Comparison of ENCODE assay signal across 34 cellular contexts in genomic region chr15:80578206-80578595, GRCh38.
"Had no signal": no experiment of that assay in that cellular context is flagged by ENCODE, and none has a peak within 500 bp of the region (broad histone marks: within the 10 kb centered on the region; RNA-seq: fewer than 3 reads in every experiment).

No MANE protein-coding gene starts in this region.

- H3K36me3 ChIP-seq: adrenal gland, heart left ventricle, neural progenitor cell, right lobe of liver had no signal

- H3K4me1 Mint-ChIP-seq: activated CD4-positive, alpha-beta T cell treated with anti-CD3 and anti-CD28 coated beads for 36 hours; activated CD8-positive, alpha-beta memory T cell treated with anti-CD3 and anti-CD28 coated beads, Interleukin-2, amount 10 ng/mL, durations not matched to agents 7 days and 5 days; activated naive CD8-positive, alpha-beta T cell treated with anti-CD3 and anti-CD28 coated beads for 36 hours; immature natural killer cell; natural killer cell; stimulated activated effector memory CD8-positive, alpha-beta T cell treated with anti-CD3 and anti-CD28 coated beads, Interleukin-12 subunit alpha, Interleukin-12 subunit beta, amount 100 ng/mL, for 72 hours; T-cell had no signal

- H3K4me3 ChIP-seq: adrenal gland, body of pancreas, heart left ventricle, left lung, lung, neural progenitor cell, right lobe of liver, skin epidermis had no signal

- H3K4me3 Mint-ChIP-seq: activated CD4-positive, alpha-beta T cell treated with anti-CD3 and anti-CD28 coated beads for 36 hours; activated CD8-positive, alpha-beta memory T cell treated with anti-CD3 and anti-CD28 coated beads, Interleukin-2, amount 10 ng/mL, durations not matched to agents 7 days and 5 days; activated CD8-positive, alpha-beta T cell treated with anti-CD3 and anti-CD28 coated beads, Interleukin-2, amount 10 ng/mL, durations not matched to agents 7 days and 5 days; activated naive CD4-positive, alpha-beta T cell treated with anti-CD3 and anti-CD28 coated beads for 36 hours; activated naive CD8-positive, alpha-beta T cell treated with anti-CD3 and anti-CD28 coated beads for 36 hours; activated T-helper 1 cell treated with anti-CD3 and anti-CD28 coated beads, Interleukin-12 subunit alpha, Interleukin-12 subunit beta, Interleukin-2, Interleukin-4 antibody, amounts not matched to agents 30 ng/mL and 10 ng/mL and 1 ng/mL, durations not matched to agents 14 hours and 24 hours and 36 hours; effector memory CD8-positive, alpha-beta T cell; immature natural killer cell; natural killer cell; neural progenitor cell; stimulated activated effector memory CD8-positive, alpha-beta T cell treated with anti-CD3 and anti-CD28 coated beads, Interleukin-12 subunit alpha, Interleukin-12 subunit beta, amount 100 ng/mL, for 72 hours; stimulated activated naive CD8-positive, alpha-beta T cell treated with anti-CD3 and anti-CD28 coated beads, Interleukin-15, amount 100 ng/mL, for 72 hours; T-cell; T-helper 2 cell treated with Interferon-gamma antibody and Interleukin-4, amounts not matched to agents 5 μg/mL and 100 μg/mL, for 36 hours; type B pancreatic cell had no signal

- H3K36me3 Mint-ChIP-seq: activated CD8-positive, alpha-beta memory T cell treated with anti-CD3 and anti-CD28 coated beads, Interleukin-2, amount 10 ng/mL, durations not matched to agents 7 days and 5 days; activated naive CD8-positive, alpha-beta T cell treated with anti-CD3 and anti-CD28 coated beads for 36 hours; immature natural killer cell; natural killer cell; stimulated activated effector memory CD8-positive, alpha-beta T cell treated with anti-CD3 and anti-CD28 coated beads, Interleukin-12 subunit alpha, Interleukin-12 subunit beta, amount 100 ng/mL, for 72 hours; T-cell had no signal

- H3K9me3 ChIP-seq: adrenal gland, body of pancreas, heart left ventricle, left lung, right lobe of liver had no signal

- H3K27ac ChIP-seq: adrenal gland, body of pancreas, heart left ventricle, left lung, neural progenitor cell, right lobe of liver, skin epidermis had no signal

- DNase-seq: activated CD4-positive, alpha-beta T cell treated with anti-CD3 and anti-CD28 coated beads for 36 hours; activated CD4-positive, CD25-positive, alpha-beta regulatory T cell; activated CD8-positive, alpha-beta memory T cell treated with anti-CD3 and anti-CD28 coated beads, Interleukin-2, amount 10 ng/mL, durations not matched to agents 7 days and 5 days; activated CD8-positive, alpha-beta T cell treated with anti-CD3 and anti-CD28 coated beads, Interleukin-2, amount 10 ng/mL, durations not matched to agents 7 days and 5 days; activated effector memory CD4-positive, alpha-beta T cell treated with anti-CD3 and anti-CD28 coated beads, Interleukin-2, amount 50 U/mL, for 16 hours; activated naive CD4-positive, alpha-beta T cell treated with anti-CD3 and anti-CD28 coated beads for 36 hours; activated naive CD8-positive, alpha-beta T cell treated with anti-CD3 and anti-CD28 coated beads for 36 hours; aorta; body of pancreas; caudate nucleus; cortex of kidney; effector memory CD8-positive, alpha-beta T cell; foreskin fibroblast; heart left ventricle; hypothalamus; immature natural killer cell; kidney glomerular epithelial cell; left lung; mesendoderm; natural killer cell; stimulated activated CD4-positive, alpha-beta T cell treated with anti-CD3 and anti-CD28 coated beads, Interleukin-4, amount 100 ng/mL, for 24 hours; stimulated activated naive CD8-positive, alpha-beta T cell treated with anti-CD3 and anti-CD28 coated beads, Interleukin-15, amount 100 ng/mL, for 72 hours; substantia nigra; T-cell had no signal

- H2AFZ ChIP-seq: neural progenitor cell had no signal

- ATAC-seq: activated CD4-positive, alpha-beta T cell treated with anti-CD3 and anti-CD28 coated beads for 36 hours; activated CD8-positive, alpha-beta memory T cell treated with anti-CD3 and anti-CD28 coated beads, Interleukin-2, amount 10 ng/mL, durations not matched to agents 7 days and 5 days; activated CD8-positive, alpha-beta T cell treated with anti-CD3 and anti-CD28 coated beads, Interleukin-2, amount 10 ng/mL, durations not matched to agents 7 days and 5 days; body of pancreas; effector memory CD8-positive, alpha-beta T cell; esophagus mucosa; heart left ventricle; left lung; natural killer cell; right lobe of liver; stimulated activated effector memory CD8-positive, alpha-beta T cell treated with anti-CD3 and anti-CD28 coated beads, Interleukin-12 subunit alpha, Interleukin-12 subunit beta, amount 100 ng/mL, for 72 hours; stimulated activated naive CD8-positive, alpha-beta T cell treated with anti-CD3 and anti-CD28 coated beads, Interleukin-15, amount 100 ng/mL, for 72 hours; T-cell had no signal

- H3K27me3 ChIP-seq: adrenal gland, body of pancreas, heart left ventricle, left lung, neural progenitor cell, right lobe of liver had no signal

- H3K9ac ChIP-seq: neural progenitor cell had no signal

- H3K27me3 Mint-ChIP-seq: activated CD8-positive, alpha-beta memory T cell treated with anti-CD3 and anti-CD28 coated beads, Interleukin-2, amount 10 ng/mL, durations not matched to agents 7 days and 5 days; activated naive CD8-positive, alpha-beta T cell treated with anti-CD3 and anti-CD28 coated beads for 36 hours; type B pancreatic cell had no signal

- H3K27ac Mint-ChIP-seq: activated CD4-positive, alpha-beta T cell treated with anti-CD3 and anti-CD28 coated beads for 36 hours; activated CD8-positive, alpha-beta memory T cell treated with anti-CD3 and anti-CD28 coated beads, Interleukin-2, amount 10 ng/mL, durations not matched to agents 7 days and 5 days; activated CD8-positive, alpha-beta T cell treated with anti-CD3 and anti-CD28 coated beads, Interleukin-2, amount 10 ng/mL, durations not matched to agents 7 days and 5 days; activated naive CD4-positive, alpha-beta T cell treated with anti-CD3 and anti-CD28 coated beads for 36 hours; activated naive CD8-positive, alpha-beta T cell treated with anti-CD3 and anti-CD28 coated beads for 36 hours; activated T-helper 1 cell treated with anti-CD3 and anti-CD28 coated beads, Interleukin-12 subunit alpha, Interleukin-12 subunit beta, Interleukin-2, Interleukin-4 antibody, amounts not matched to agents 30 ng/mL and 10 ng/mL and 1 ng/mL, durations not matched to agents 14 hours and 24 hours and 36 hours; effector memory CD8-positive, alpha-beta T cell; immature natural killer cell; natural killer cell; neural progenitor cell; stimulated activated effector memory CD8-positive, alpha-beta T cell treated with anti-CD3 and anti-CD28 coated beads, Interleukin-12 subunit alpha, Interleukin-12 subunit beta, amount 100 ng/mL, for 72 hours; stimulated activated naive CD8-positive, alpha-beta T cell treated with anti-CD3 and anti-CD28 coated beads, Interleukin-15, amount 100 ng/mL, for 72 hours; T-cell; T-helper 2 cell treated with Interferon-gamma antibody and Interleukin-4, amounts not matched to agents 5 μg/mL and 100 μg/mL, for 36 hours; type B pancreatic cell had no signal

- H3K4me2 ChIP-seq: neural progenitor cell had no signal

- H3K4me1 ChIP-seq: body of pancreas, left lung, right lobe of liver had no signal

- H3K9me3 Mint-ChIP-seq: activated naive CD4-positive, alpha-beta T cell treated with anti-CD3 and anti-CD28 coated beads for 36 hours; activated naive CD8-positive, alpha-beta T cell treated with anti-CD3 and anti-CD28 coated beads for 36 hours; activated T-helper 1 cell treated with anti-CD3 and anti-CD28 coated beads, Interleukin-12 subunit alpha, Interleukin-12 subunit beta, Interleukin-2, Interleukin-4 antibody, amounts not matched to agents 30 ng/mL and 10 ng/mL and 1 ng/mL, durations not matched to agents 14 hours and 24 hours and 36 hours; effector memory CD8-positive, alpha-beta T cell; immature natural killer cell; natural killer cell; neural progenitor cell; stimulated activated effector memory CD8-positive, alpha-beta T cell treated with anti-CD3 and anti-CD28 coated beads, Interleukin-12 subunit alpha, Interleukin-12 subunit beta, amount 100 ng/mL, for 72 hours; stimulated activated naive CD8-positive, alpha-beta T cell treated with anti-CD3 and anti-CD28 coated beads, Interleukin-15, amount 100 ng/mL, for 72 hours; T-cell; T-helper 2 cell treated with Interferon-gamma antibody and Interleukin-4, amounts not matched to agents 5 μg/mL and 100 μg/mL, for 36 hours; type B pancreatic cell had no signal
